14 cellular contexts compared by ENCODE assay signal in genomic region chr10:43402176-43402575, GRCh38. TPM values are rescaled to one million over a fixed set of nuclear protein-coding genes. Genes with fewer than 3 reads are reported as not detected.
DNase-seq lines count a peak whose midpoint lies in the region; ATAC-seq, FAIRE-seq and TF ChIP-seq lines count a peak whose summit lies in the region.
"Had no signal": no experiment of that assay in that cellular context is flagged by ENCODE, and none has a peak within 500 bp of the region (broad histone marks: within the 10 kb centered on the region; RNA-seq: fewer than 3 reads in every experiment).

No MANE protein-coding gene starts in this region.

- H3K27ac Mint-ChIP-seq in endodermal cell = no peak overlapping the region

- TF ChIP-seq POLR2A in spleen (IDR thresholded peaks at IDR 0.05) = no peak

- DNase-seq in activated T-cell treated with anti-CD3 and anti-CD28 coated beads, Interleukin-2, amount 50 U/mL, for 4 hours = no peak
- DNase-seq in activated T-cell treated with anti-CD3 and anti-CD28 coated beads, Interleukin-2, amount 50 U/mL, for 48 hours = no peak
- DNase-seq in Panc1 (ENCODE audit: low read depth, low spot score) (no peak), endodermal cell (no peak), spleen (no peak), middle frontal gyrus (ENCODE audit: extremely low spot score, low spot score) (no peak), RCC 7860 (ENCODE audit: low spot score) (no peak)
- DNase-seq: aorta; erythroblast; NCI-H1105 treated with DMSO at 0.1 percent for 48 hours; stimulated activated CD4-positive, alpha-beta T cell treated with anti-CD3 and anti-CD28 coated beads, Interleukin-2, amount 100 ng/mL, for 24 hours; WERI-Rb-1 had no signal

- no peaks in the 10 kb centered on the region for H3K9me3 Mint-ChIP-seq in activated T-cell treated with anti-CD3 and anti-CD28 coated beads, Interleukin-2, amount 50 U/mL, for 4 hours
- no peaks in the 10 kb centered on the region for H3K9me3 Mint-ChIP-seq in endodermal cell

- no peak for FAIRE-seq in RCC 7860 (lab: Jason Lieb, UNC)

- intact Hi-C loops in Panc1 (cut with micrococcal nuclease; ENCODE audit: unreplicated experiment) (no loop called here), spleen (cut with DNase I; ENCODE audit: low total_unique reads) (no loop called here)

- 45 to 60% methylated on average over 4 of the region's 4 CpGs for WGBS in endodermal cell (ENCODE audit: insufficient coverage in 1 of 2, insufficient read length in 1 of 2), 2 experiments
- WGBS in spleen, 5 donors = 41 to 58% (median 55%) methylated on average over 4 of the region's 4 CpGs

- no peak overlapping the region for H3K4me3 ChIP-seq in Panc1 (ENCODE audit: low read depth in 2 of 2, low read length in 2 of 2)
- peak overlapping the region; percentile 57 for H3K4me3 ChIP-seq in endodermal cell (ENCODE audit: low read length)
- peak overlapping the region in 1 of 8 donors; percentile 98 for H3K4me3 ChIP-seq in spleen
- H3K4me3 ChIP-seq: thoracic aorta had no signal

- no peaks in the 10 kb centered on the region for H3K27me3 ChIP-seq in Panc1 (ENCODE audit: control insufficient read depth, insufficient read depth, low read length)
- no peaks in the 10 kb centered on the region for H3K27me3 ChIP-seq in endodermal cell (ENCODE audit: control insufficient read depth, insufficient read depth, low read length, poor library complexity, severe bottlenecking)
- no peaks in the 10 kb centered on the region for H3K27me3 ChIP-seq in spleen (replicated peaks in 1 of 7)

- H3K36me3 ChIP-seq in Panc1 (ENCODE audit: control insufficient read depth, insufficient read depth, low read length) = peaks cover 9% of the 10 kb centered on the region
- peaks cover 44% of the 10 kb centered on the region for H3K36me3 ChIP-seq in endodermal cell (ENCODE audit: control insufficient read depth, insufficient read depth, low read length)
- peaks cover 0 to 35% (median 5%) of the 10 kb centered on the region in 6 donors for H3K36me3 ChIP-seq in spleen
- H3K36me3 ChIP-seq: thoracic aorta had no signal

- peaks cover 41% of the 10 kb centered on the region for H3K36me3 Mint-ChIP-seq in activated T-cell treated with anti-CD3 and anti-CD28 coated beads, Interleukin-2, amount 50 U/mL, for 4 hours (ENCODE audit: insufficient read depth)
- peaks cover 27% of the 10 kb centered on the region for H3K36me3 Mint-ChIP-seq in endodermal cell (ENCODE audit: low read depth)

- BruUV-seq in Panc1 (replicated peaks; lab: Mats Ljungman, UMichigan) = no TSS peak

- no peak for ATAC-seq in activated T-cell treated with anti-CD3 and anti-CD28 coated beads, Interleukin-2, amount 50 U/mL, for 4 hours
- ATAC-seq in Panc1 (no peak), HG02610 (IDR thresholded peaks at IDR 0.05; ENCODE audit: unreplicated experiment) (no peak)

- POLR2A ChIA-PET in Panc1 (lab: Charles Lee) = no interaction called here

- no peak for TF ChIP-seq CTCF in Panc1 (IDR thresholded peaks at IDR 0.05)
- TF ChIP-seq CTCF in endodermal cell (conservative IDR thresholded peaks at IDR 0.05) = no peak
- no peak for TF ChIP-seq CTCF in spleen (IDR thresholded peaks at IDR 0.05 in 8 of 11, conservative IDR thresholded peaks at IDR 0.05 in 3 of 11)

- H3K27me3 Mint-ChIP-seq in activated T-cell treated with anti-CD3 and anti-CD28 coated beads, Interleukin-2, amount 50 U/mL, for 4 hours (ENCODE audit: low read depth) = no peaks in the 10 kb centered on the region
- H3K27me3 Mint-ChIP-seq in endodermal cell (ENCODE audit: insufficient read depth) = no peaks in the 10 kb centered on the region

- in situ Hi-C loops in Panc1 (cut with HindIII; ENCODE audit: low pct_unique_long_range_greater_than_20kb, low sequenced_read_pairs) = no loop called here

- H3K4me1 ChIP-seq in Panc1 (ENCODE audit: control insufficient read depth, insufficient read depth, low read length) (peaks cover 57% of the 10 kb centered on the region), endodermal cell (ENCODE audit: control insufficient read depth, insufficient read depth, low read length) (peaks cover 13% of the 10 kb centered on the region), spleen (peaks cover 63 to 97% (median 94%) of the 10 kb centered on the region in 6 donors)

- H3K4me1 Mint-ChIP-seq in activated T-cell treated with anti-CD3 and anti-CD28 coated beads, Interleukin-2, amount 50 U/mL, for 4 hours (ENCODE audit: low read depth) = peaks cover 68% of the 10 kb centered on the region
- H3K4me1 Mint-ChIP-seq in endodermal cell = peaks cover 41% of the 10 kb centered on the region

- peak overlapping the region; percentile 76 for H3K27ac ChIP-seq in Panc1 (ENCODE audit: low read length)
- H3K27ac ChIP-seq in endodermal cell (ENCODE audit: low read depth, low read length) = no peak overlapping the region
- peak overlapping the region in 7 of 8 donors; percentile 26 to 100 (median 99) for H3K27ac ChIP-seq in spleen
- H3K27ac ChIP-seq: thoracic aorta, WERI-Rb-1 had no signal

- CTCF ChIA-PET in Panc1 (lab: Charles Lee) = no interaction called here

- peak overlapping the region; percentile 98 for H3K4me3 Mint-ChIP-seq in activated T-cell treated with anti-CD3 and anti-CD28 coated beads, Interleukin-2, amount 50 U/mL, for 4 hours
- no peak overlapping the region for H3K4me3 Mint-ChIP-seq in endodermal cell

- H3K9me3 ChIP-seq in Panc1 (ENCODE audit: control insufficient read depth, insufficient read depth, low read depth, low read length) = no peaks in the 10 kb centered on the region
- H3K9me3 ChIP-seq in endodermal cell (ENCODE audit: control insufficient read depth, low read length) = no peaks in the 10 kb centered on the region
- H3K9me3 ChIP-seq in spleen = no peaks in the 10 kb centered on the region
- H3K9me3 ChIP-seq: thoracic aorta had no signal

- H3K9ac ChIP-seq in endodermal cell (ENCODE audit: extremely low read depth, low read length, poor library complexity, severe bottlenecking) = no peak overlapping the region

RNA-seq across cellular contexts. Expression of gene HNRNPF, which starts 6.8 kb away (rescaled TPM):
- total RNA-seq in activated T-cell treated with anti-CD3 and anti-CD28 coated beads, Interleukin-2, amount 50 U/mL, for 4 hours = 100 to 1,000 TPM; 531 to 572 (median 556) TPM
- 466 TPM for total RNA-seq in Panc1 (2021; ENCODE audit: unreplicated experiment)
- polyA plus RNA-seq in Panc1 (2012; ENCODE audit: insufficient read length) = 374 TPM
- total RNA-seq in endodermal cell = 100 to 1,000 TPM; 283 to 299 TPM
- 222 TPM for polyA plus RNA-seq in endodermal cell (2013, experiment 1 of 2)
- 193 TPM for polyA plus RNA-seq in endodermal cell (2013, experiment 2 of 2)
- total RNA-seq in spleen = 100 to 1,000 TPM; 159 to 253 (median 206) TPM
- polyA plus RNA-seq in spleen = 100 to 1,000 TPM in 2 of 3 donors, 10 to 100 TPM in 1; 82.8 to 141 (median 116) TPM

RNA-seq across cellular contexts. Expression of gene FXYD4, which starts 30.7 kb away (rescaled TPM):
- total RNA-seq in activated T-cell treated with anti-CD3 and anti-CD28 coated beads, Interleukin-2, amount 50 U/mL, for 4 hours = not detected
- not detected for total RNA-seq in Panc1 (2021; ENCODE audit: unreplicated experiment)
- not detected for polyA plus RNA-seq in Panc1 (2012; ENCODE audit: insufficient read length)
- total RNA-seq in endodermal cell = under 1 TPM in 1 of 2 donors, not detected in 1; 0.97 TPM
- polyA plus RNA-seq in endodermal cell (2013, experiment 1 of 2) = not detected
- not detected for polyA plus RNA-seq in endodermal cell (2013, experiment 2 of 2)
- not detected for total RNA-seq in spleen
- polyA plus RNA-seq in spleen = under 1 TPM in 1 of 3 donors, not detected in 2; 0.20 TPM
- total RNA-seq: aorta, thoracic aorta had no signal
- polyA plus RNA-seq: aorta had no signal

RNA-seq across cellular contexts. Expression of gene ZNF487, which starts 34.7 kb away (rescaled TPM):
- 1 to 10 TPM; 1.3 to 3.8 (median 1.6) TPM for total RNA-seq in activated T-cell treated with anti-CD3 and anti-CD28 coated beads, Interleukin-2, amount 50 U/mL, for 4 hours
- total RNA-seq in Panc1 (2021; ENCODE audit: unreplicated experiment) = 7.6 TPM
- 6.6 TPM for polyA plus RNA-seq in Panc1 (2012; ENCODE audit: insufficient read length)
- 1 to 10 TPM; 3.8 to 6.6 TPM for total RNA-seq in endodermal cell
- 3.8 TPM for polyA plus RNA-seq in endodermal cell (2013, experiment 1 of 2)
- 5.3 TPM for polyA plus RNA-seq in endodermal cell (2013, experiment 2 of 2)
- 10 to 100 TPM in 2 of 7 donors, 1 to 10 TPM in 5; 5.8 to 12.1 (median 7.9) TPM for total RNA-seq in spleen
- polyA plus RNA-seq in spleen = 1 to 10 TPM; 4.9 to 9.6 (median 7.0) TPM
